Comparison of ENCODE assay signal across 8 cellular contexts in genomic region chr5:159412284-159413046, GRCh38.
DNase-seq lines count a peak whose midpoint lies in the region; ATAC-seq and TF ChIP-seq lines count a peak whose summit lies in the region.

No MANE protein-coding gene starts in this region.

- ATAC-seq in GM18909 (IDR thresholded peaks at IDR 0.05; ENCODE audit: poor library complexity, unreplicated experiment) (peak; percentile 77), HG03097 (IDR thresholded peaks at IDR 0.05; ENCODE audit: low FRiP score, unreplicated experiment) (peak; percentile 83)

- TF ChIP-seq CTCF in cardiac fibroblast (IDR thresholded peaks at IDR 0.05; ENCODE audit: low read depth, low read length): no peak

- DNase-seq in T-helper 9 cell (peak; percentile 55), cardiac fibroblast (ENCODE audit: low read depth in 2 of 2) (peak; percentile 5 to 15), T1000 (lab: John Stamatoyannopoulos, UW) (no peak), DMS53 (lab: John Stamatoyannopoulos, UW) (no peak), NCI-H1417 (lab: John Stamatoyannopoulos, UW) (no peak)
- peak; percentile 43 for DNase-seq in stimulated activated CD8-positive, alpha-beta memory T cell treated with anti-CD3 and anti-CD28 coated beads, Interleukin-12 subunit alpha, Interleukin-12 subunit beta, amount 100 ng/mL, for 1 hour (ENCODE audit: low read depth)

- no peak overlapping the region for H3K4me3 ChIP-seq in cardiac fibroblast (replicated peaks in 1 of 2; ENCODE audit: low read depth in 2 of 2, low read length in 2 of 2)

Comparison
In these comparisons a context has a peak if more than half of its experiments do, and no peak if none do; other contexts are left out.
1. DNase-seq: peak in T-helper 9 cell (single experiment), cardiac fibroblast (2 of 2) and stimulated activated CD8-positive, alpha-beta memory T cell treated with anti-CD3 and anti-CD28 coated beads, Interleukin-12 subunit alpha, Interleukin-12 subunit beta, amount 100 ng/mL, for 1 hour (single experiment); none in T1000 (single experiment), DMS53 (single experiment) and NCI-H1417 (0 of 3).